Comparison of ENCODE assay signal across 1 cellular context in the genomic region with DNA sequence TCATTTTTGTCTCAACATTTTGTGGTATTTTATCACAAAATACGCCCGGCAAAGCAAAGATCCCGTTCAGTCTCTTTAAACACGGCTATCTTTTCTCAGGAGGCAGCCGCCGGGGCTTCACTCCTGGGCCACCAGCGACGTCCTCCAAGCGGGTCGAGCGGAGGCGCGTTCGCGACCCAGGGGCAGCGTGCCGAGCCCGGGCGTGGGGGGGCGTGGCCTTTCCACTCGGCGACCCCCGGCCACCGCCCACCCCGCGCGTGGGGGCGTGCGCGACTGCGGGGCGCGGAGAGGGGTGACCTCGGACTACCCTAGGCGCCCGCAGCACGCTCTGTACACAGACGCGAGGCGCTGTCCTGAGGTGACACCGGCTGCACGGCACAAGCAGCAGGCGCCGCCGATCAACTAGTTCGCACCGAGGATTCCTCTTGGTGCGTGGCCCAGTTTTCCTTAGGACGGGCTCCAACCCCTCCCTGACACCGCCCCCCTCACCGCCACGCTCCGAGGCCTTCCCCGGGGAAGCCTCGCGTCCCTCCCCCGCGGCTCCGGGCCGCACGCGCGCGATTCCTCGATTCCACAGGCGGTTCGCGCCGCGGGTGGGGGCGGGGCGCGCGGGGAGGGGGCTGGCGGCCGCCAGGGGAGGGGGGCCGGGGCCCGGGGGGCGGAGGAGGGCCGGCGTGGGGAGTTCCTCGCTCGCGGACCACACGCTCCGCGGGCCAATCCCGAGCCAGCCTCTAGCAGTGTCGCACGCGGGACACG.
TF ChIP-seq lines count a peak whose summit lies in the region.

No MANE protein-coding gene starts in this region.

TF ChIP-seq in HepG2, 621 proteins besides CTCF, POLR2A, EP300 and RAD21 (continued from another document and continues in another):
- TF ChIP-seq, protein P1, sequence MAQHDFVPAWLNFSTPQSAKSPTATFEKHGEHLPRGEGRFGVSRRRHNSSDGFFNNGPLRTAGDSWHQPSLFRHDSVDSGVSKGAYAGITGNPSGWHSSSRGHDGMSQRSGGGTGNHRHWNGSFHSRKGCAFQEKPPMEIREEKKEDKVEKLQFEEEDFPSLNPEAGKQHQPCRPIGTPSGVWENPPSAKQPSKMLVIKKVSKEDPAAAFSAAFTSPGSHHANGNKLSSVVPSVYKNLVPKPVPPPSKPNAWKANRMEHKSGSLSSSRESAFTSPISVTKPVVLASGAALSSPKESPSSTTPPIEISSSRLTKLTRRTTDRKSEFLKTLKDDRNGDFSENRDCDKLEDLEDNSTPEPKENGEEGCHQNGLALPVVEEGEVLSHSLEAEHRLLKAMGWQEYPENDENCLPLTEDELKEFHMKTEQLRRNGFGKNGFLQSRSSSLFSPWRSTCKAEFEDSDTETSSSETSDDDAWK (CRISPR knock-in tag; IDR thresholded peaks at IDR 0.05) = no peak
- TF ChIP-seq DNMT3B (CRISPR knock-in tag; conservative IDR thresholded peaks at IDR 0.05) (no peak), ZNF567 (CRISPR knock-in tag; IDR thresholded peaks at IDR 0.05; ENCODE audit: borderline replicate concordance) (peak; percentile 66; the same call in 1 of the 2 replicates), ZNF839 (CRISPR knock-in tag; IDR thresholded peaks at IDR 0.05; ENCODE audit: borderline replicate concordance) (no peak), ZMAT3 (CRISPR knock-in tag; conservative IDR thresholded peaks at IDR 0.05) (peak; percentile 65; the same call in 1 of the 2 replicates), TSC22D2 (CRISPR knock-in tag; IDR thresholded peaks at IDR 0.05; ENCODE audit: borderline replicate concordance) (no peak), ZFAT (CRISPR knock-in tag; conservative IDR thresholded peaks at IDR 0.05) (no peak), ZNF570 (CRISPR knock-in tag; IDR thresholded peaks at IDR 0.05; ENCODE audit: borderline replicate concordance) (no peak), MAZ (IDR thresholded peaks at IDR 0.05; ENCODE audit: borderline replicate concordance, low read depth, low read length) (no peak), MAZ (CRISPR knock-in tag; IDR thresholded peaks at IDR 0.05; ENCODE audit: low read depth) (peak; percentile 34), TP53 (CRISPR knock-in tag; conservative IDR thresholded peaks at IDR 0.05) (no peak), SALL1 (CRISPR knock-in tag; IDR thresholded peaks at IDR 0.05) (peak; percentile 86), KLF12 (CRISPR knock-in tag; IDR thresholded peaks at IDR 0.05; ENCODE audit: borderline replicate concordance) (peak; percentile 13; the same call in 1 of the 2 replicates), RELA (CRISPR knock-in tag; IDR thresholded peaks at IDR 0.05) (0 out of 2 replicates have a peak, but pooled peaks have one; percentile 22), NFE2L1 (CRISPR knock-in tag; IDR thresholded peaks at IDR 0.05; ENCODE audit: borderline replicate concordance) (0 out of 2 replicates have a peak, but pooled peaks have one; percentile 30), ZNF124 (CRISPR knock-in tag; IDR thresholded peaks at IDR 0.05) (no peak), ZEB1 (IDR thresholded peaks at IDR 0.05; ENCODE audit: insufficient replicate concordance, low read depth) (no peak), RNF2 (conservative IDR thresholded peaks at IDR 0.05; ENCODE audit: low read depth) (peak; percentile 99), MIXL1 (CRISPR knock-in tag; IDR thresholded peaks at IDR 0.05) (no peak), BHLHE40 (IDR thresholded peaks at IDR 0.05; ENCODE audit: low read length) (peak; percentile 85), ZNF33B (CRISPR knock-in tag; IDR thresholded peaks at IDR 0.05) (peak; percentile 83), GFI1 (CRISPR knock-in tag; IDR thresholded peaks at IDR 0.05; ENCODE audit: borderline replicate concordance) (no peak), ZNF317 (CRISPR knock-in tag; IDR thresholded peaks at IDR 0.05) (no peak), RBFOX2 (IDR thresholded peaks at IDR 0.05; ENCODE audit: low read depth, low read length) (peak; percentile 70)
- TF ChIP-seq, protein P2, sequence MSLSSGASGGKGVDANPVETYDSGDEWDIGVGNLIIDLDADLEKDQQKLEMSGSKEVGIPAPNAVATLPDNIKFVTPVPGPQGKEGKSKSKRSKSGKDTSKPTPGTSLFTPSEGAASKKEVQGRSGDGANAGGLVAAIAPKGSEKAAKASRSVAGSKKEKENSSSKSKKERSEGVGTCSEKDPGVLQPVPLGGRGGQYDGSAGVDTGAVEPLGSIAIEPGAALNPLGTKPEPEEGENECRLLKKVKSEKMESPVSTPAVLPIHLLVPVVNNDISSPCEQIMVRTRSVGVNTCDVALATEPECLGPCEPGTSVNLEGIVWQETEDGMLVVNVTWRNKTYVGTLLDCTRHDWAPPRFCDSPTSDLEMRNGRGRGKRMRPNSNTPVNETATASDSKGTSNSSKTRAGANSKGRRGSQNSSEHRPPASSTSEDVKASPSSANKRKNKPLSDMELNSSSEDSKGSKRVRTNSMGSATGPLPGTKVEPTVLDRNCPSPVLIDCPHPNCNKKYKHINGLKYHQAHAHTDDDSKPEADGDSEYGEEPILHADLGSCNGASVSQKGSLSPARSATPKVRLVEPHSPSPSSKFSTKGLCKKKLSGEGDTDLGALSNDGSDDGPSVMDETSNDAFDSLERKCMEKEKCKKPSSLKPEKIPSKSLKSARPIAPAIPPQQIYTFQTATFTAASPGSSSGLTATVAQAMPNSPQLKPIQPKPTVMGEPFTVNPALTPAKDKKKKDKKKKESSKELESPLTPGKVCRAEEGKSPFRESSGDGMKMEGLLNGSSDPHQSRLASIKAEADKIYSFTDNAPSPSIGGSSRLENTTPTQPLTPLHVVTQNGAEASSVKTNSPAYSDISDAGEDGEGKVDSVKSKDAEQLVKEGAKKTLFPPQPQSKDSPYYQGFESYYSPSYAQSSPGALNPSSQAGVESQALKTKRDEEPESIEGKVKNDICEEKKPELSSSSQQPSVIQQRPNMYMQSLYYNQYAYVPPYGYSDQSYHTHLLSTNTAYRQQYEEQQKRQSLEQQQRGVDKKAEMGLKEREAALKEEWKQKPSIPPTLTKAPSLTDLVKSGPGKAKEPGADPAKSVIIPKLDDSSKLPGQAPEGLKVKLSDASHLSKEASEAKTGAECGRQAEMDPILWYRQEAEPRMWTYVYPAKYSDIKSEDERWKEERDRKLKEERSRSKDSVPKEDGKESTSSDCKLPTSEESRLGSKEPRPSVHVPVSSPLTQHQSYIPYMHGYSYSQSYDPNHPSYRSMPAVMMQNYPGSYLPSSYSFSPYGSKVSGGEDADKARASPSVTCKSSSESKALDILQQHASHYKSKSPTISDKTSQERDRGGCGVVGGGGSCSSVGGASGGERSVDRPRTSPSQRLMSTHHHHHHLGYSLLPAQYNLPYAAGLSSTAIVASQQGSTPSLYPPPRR (CRISPR knock-in tag; IDR thresholded peaks at IDR 0.05; ENCODE audit: borderline replicate concordance) = no peak
- TF ChIP-seq, protein P3, sequence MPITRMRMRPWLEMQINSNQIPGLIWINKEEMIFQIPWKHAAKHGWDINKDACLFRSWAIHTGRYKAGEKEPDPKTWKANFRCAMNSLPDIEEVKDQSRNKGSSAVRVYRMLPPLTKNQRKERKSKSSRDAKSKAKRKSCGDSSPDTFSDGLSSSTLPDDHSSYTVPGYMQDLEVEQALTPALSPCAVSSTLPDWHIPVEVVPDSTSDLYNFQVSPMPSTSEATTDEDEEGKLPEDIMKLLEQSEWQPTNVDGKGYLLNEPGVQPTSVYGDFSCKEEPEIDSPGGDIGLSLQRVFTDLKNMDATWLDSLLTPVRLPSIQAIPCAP (CRISPR knock-in tag; IDR thresholded peaks at IDR 0.05; ENCODE audit: low read depth) = 0 out of 2 replicates have a peak, but pooled peaks have one; percentile 14
- TF ChIP-seq, protein P4, sequence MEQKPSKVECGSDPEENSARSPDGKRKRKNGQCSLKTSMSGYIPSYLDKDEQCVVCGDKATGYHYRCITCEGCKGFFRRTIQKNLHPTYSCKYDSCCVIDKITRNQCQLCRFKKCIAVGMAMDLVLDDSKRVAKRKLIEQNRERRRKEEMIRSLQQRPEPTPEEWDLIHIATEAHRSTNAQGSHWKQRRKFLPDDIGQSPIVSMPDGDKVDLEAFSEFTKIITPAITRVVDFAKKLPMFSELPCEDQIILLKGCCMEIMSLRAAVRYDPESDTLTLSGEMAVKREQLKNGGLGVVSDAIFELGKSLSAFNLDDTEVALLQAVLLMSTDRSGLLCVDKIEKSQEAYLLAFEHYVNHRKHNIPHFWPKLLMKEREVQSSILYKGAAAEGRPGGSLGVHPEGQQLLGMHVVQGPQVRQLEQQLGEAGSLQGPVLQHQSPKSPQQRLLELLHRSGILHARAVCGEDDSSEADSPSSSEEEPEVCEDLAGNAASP (CRISPR knock-in tag; IDR thresholded peaks at IDR 0.05; ENCODE audit: borderline replicate concordance) = peak; percentile 95
- TF ChIP-seq, protein P5, sequence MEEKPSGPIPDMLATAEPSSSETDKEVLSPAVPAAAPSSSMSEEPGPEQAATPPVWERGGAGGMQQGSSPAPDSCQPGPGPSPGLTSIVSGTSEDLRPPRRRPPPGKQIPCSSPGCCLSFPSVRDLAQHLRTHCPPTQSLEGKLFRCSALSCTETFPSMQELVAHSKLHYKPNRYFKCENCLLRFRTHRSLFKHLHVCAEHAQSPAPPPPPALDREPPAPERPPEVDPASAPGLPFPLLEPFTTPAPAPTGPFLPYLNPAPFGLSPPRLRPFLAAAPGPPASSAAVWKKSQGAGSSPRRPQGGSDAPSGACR (CRISPR knock-in tag; IDR thresholded peaks at IDR 0.05) = 0 out of 2 replicates have a peak, but pooled peaks have one; percentile 8
- TF ChIP-seq, protein P6, sequence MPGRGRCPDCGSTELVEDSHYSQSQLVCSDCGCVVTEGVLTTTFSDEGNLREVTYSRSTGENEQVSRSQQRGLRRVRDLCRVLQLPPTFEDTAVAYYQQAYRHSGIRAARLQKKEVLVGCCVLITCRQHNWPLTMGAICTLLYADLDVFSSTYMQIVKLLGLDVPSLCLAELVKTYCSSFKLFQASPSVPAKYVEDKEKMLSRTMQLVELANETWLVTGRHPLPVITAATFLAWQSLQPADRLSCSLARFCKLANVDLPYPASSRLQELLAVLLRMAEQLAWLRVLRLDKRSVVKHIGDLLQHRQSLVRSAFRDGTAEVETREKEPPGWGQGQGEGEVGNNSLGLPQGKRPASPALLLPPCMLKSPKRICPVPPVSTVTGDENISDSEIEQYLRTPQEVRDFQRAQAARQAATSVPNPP (CRISPR knock-in tag; IDR thresholded peaks at IDR 0.05) = peak; percentile 78; the same call in 1 of the 2 replicates
- TF ChIP-seq, protein P7, sequence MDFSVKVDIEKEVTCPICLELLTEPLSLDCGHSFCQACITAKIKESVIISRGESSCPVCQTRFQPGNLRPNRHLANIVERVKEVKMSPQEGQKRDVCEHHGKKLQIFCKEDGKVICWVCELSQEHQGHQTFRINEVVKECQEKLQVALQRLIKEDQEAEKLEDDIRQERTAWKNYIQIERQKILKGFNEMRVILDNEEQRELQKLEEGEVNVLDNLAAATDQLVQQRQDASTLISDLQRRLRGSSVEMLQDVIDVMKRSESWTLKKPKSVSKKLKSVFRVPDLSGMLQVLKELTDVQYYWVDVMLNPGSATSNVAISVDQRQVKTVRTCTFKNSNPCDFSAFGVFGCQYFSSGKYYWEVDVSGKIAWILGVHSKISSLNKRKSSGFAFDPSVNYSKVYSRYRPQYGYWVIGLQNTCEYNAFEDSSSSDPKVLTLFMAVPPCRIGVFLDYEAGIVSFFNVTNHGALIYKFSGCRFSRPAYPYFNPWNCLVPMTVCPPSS (IDR thresholded peaks at IDR 0.05) = no peak
- TF ChIP-seq, protein P8, sequence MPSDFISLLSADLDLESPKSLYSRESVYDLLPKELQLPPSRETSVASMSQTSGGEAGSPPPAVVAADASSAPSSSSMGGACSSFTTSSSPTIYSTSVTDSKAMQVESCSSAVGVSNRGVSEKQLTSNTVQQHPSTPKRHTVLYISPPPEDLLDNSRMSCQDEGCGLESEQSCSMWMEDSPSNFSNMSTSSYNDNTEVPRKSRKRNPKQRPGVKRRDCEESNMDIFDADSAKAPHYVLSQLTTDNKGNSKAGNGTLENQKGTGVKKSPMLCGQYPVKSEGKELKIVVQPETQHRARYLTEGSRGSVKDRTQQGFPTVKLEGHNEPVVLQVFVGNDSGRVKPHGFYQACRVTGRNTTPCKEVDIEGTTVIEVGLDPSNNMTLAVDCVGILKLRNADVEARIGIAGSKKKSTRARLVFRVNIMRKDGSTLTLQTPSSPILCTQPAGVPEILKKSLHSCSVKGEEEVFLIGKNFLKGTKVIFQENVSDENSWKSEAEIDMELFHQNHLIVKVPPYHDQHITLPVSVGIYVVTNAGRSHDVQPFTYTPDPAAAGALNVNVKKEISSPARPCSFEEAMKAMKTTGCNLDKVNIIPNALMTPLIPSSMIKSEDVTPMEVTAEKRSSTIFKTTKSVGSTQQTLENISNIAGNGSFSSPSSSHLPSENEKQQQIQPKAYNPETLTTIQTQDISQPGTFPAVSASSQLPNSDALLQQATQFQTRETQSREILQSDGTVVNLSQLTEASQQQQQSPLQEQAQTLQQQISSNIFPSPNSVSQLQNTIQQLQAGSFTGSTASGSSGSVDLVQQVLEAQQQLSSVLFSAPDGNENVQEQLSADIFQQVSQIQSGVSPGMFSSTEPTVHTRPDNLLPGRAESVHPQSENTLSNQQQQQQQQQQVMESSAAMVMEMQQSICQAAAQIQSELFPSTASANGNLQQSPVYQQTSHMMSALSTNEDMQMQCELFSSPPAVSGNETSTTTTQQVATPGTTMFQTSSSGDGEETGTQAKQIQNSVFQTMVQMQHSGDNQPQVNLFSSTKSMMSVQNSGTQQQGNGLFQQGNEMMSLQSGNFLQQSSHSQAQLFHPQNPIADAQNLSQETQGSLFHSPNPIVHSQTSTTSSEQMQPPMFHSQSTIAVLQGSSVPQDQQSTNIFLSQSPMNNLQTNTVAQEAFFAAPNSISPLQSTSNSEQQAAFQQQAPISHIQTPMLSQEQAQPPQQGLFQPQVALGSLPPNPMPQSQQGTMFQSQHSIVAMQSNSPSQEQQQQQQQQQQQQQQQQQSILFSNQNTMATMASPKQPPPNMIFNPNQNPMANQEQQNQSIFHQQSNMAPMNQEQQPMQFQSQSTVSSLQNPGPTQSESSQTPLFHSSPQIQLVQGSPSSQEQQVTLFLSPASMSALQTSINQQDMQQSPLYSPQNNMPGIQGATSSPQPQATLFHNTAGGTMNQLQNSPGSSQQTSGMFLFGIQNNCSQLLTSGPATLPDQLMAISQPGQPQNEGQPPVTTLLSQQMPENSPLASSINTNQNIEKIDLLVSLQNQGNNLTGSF (CRISPR knock-in tag; IDR thresholded peaks at IDR 0.05) = peak; percentile 92
- TF ChIP-seq, protein P9, sequence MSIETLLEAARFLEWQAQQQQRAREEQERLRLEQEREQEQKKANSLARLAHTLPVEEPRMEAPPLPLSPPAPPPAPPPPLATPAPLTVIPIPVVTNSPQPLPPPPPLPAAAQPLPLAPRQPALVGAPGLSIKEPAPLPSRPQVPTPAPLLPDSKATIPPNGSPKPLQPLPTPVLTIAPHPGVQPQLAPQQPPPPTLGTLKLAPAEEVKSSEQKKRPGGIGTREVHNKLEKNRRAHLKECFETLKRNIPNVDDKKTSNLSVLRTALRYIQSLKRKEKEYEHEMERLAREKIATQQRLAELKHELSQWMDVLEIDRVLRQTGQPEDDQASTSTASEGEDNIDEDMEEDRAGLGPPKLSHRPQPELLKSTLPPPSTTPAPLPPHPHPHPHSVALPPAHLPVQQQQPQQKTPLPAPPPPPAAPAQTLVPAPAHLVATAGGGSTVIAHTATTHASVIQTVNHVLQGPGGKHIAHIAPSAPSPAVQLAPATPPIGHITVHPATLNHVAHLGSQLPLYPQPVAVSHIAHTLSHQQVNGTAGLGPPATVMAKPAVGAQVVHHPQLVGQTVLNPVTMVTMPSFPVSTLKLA (IDR thresholded peaks at IDR 0.05) = no peak
- TF ChIP-seq, protein P10, sequence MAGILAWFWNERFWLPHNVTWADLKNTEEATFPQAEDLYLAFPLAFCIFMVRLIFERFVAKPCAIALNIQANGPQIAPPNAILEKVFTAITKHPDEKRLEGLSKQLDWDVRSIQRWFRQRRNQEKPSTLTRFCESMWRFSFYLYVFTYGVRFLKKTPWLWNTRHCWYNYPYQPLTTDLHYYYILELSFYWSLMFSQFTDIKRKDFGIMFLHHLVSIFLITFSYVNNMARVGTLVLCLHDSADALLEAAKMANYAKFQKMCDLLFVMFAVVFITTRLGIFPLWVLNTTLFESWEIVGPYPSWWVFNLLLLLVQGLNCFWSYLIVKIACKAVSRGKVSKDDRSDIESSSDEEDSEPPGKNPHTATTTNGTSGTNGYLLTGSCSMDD (CRISPR knock-in tag; IDR thresholded peaks at IDR 0.05) = no peak
